Comparison of ENCODE assay signal across 27 cellular contexts in the genomic region with DNA sequence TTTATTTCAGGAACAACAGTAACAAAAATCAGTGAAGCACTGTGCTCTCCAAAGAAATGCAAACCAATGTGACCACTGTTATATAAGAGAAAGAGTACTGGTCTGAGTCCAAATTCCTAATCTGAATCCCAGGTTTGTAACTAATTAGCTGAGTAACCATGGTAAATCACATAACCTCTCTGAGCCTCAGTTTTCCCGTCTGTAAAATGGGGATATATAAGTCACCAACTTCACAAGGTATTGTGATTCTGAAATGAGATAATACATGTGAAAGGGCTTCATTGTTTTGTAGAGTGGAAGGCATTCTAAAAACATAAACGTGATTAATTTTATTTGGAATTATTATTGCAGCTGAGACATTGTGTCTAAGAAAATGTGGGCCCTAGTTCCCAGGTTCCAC.
"Had no signal": no experiment of that assay in that cellular context is flagged by ENCODE, and none has a peak within 500 bp of the region (broad histone marks: within the 10 kb centered on the region; RNA-seq: fewer than 3 reads in every experiment).

No MANE protein-coding gene starts in this region.

- FAIRE-seq: urothelium cell line had no signal

- DNase-seq: stimulated activated CD4-positive, alpha-beta T cell treated with anti-CD3 and anti-CD28 coated beads, Interleukin-2, amount 100 ng/mL, for 48 hours; stimulated activated CD4-positive, alpha-beta T cell treated with anti-CD3 and anti-CD28 coated beads, Interleukin-4, amount 100 ng/mL, for 1 hour; stimulated activated CD4-positive, alpha-beta T cell treated with anti-CD3 and anti-CD28 coated beads, Interleukin-4, amount 100 ng/mL, for 24 hours; stimulated activated CD4-positive, alpha-beta T cell treated with anti-CD3 and anti-CD28 coated beads, Interleukin-4, amount 100 ng/mL, for 4 hours; stimulated activated CD8-positive, alpha-beta memory T cell treated with anti-CD3 and anti-CD28 coated beads, Interleukin-4, amount 100 ng/mL, for 48 hours; stimulated activated naive B cell treated with anti-CD40 and anti-IgM and Interleukin-4, amounts not matched to agents 10 μg/mL and 1 μg/mL and 100 μg/mL, for 72 hours; stimulated activated naive CD4-positive, alpha-beta T cell; stimulated activated naive CD4-positive, alpha-beta T cell treated with Interleukin-2 at 50 U/mL for 16 hours; stimulated activated naive CD8-positive, alpha-beta T cell treated with anti-CD3 and anti-CD28 coated beads, Interleukin-15, amount 100 ng/mL, for 72 hours; stimulated activated naive CD8-positive, alpha-beta T cell treated with anti-CD3 and anti-CD28 coated beads, Interleukin-15, Interleukin-2, amounts not matched to agents 100 U/mL and 50 U/mL, for 24 hours; stomach; substantia nigra; testis; thyroid gland; tibial artery; transverse colon; trophoblast cell; upper lobe of left lung; upper lobe of right lung; uterus had no signal

- H3K27ac ChIP-seq: stomach, suprapubic skin, testis, thoracic aorta, thyroid gland, tibial artery, tibial nerve, transverse colon, upper lobe of left lung, upper lobe of right lung, uterus, vagina had no signal

- H3K27me3 ChIP-seq: testis, thyroid gland, tibial artery, tibial nerve, transverse colon, upper lobe of left lung, uterus, vagina had no signal

- H3K4me3 ChIP-seq: stomach, suprapubic skin, testis, thoracic aorta, thyroid gland, tibial artery, tibial nerve, transverse colon, upper lobe of left lung, upper lobe of right lung, uterus, vagina had no signal

- H3K36me3 ChIP-seq: stomach, suprapubic skin, thoracic aorta, thyroid gland, tibial artery, tibial nerve, transverse colon, upper lobe of left lung, upper lobe of right lung, uterus, vagina had no signal

- H3K9me3 ChIP-seq: stomach, suprapubic skin, testis, thoracic aorta, thyroid gland, tibial artery, tibial nerve, transverse colon, upper lobe of left lung, upper lobe of right lung, uterus, vagina had no signal

- H3K4me1 ChIP-seq: stomach, suprapubic skin, testis, thyroid gland, tibial artery, tibial nerve, transverse colon, upper lobe of left lung, upper lobe of right lung, uterus, vagina had no signal

- ATAC-seq: stimulated activated effector memory CD8-positive, alpha-beta T cell treated with anti-CD3 and anti-CD28 coated beads, Interleukin-12 subunit alpha, Interleukin-12 subunit beta, amount 100 ng/mL, for 72 hours; stimulated activated memory B cell treated with anti-CD40 and anti-IgM and Interleukin-4, amounts not matched to agents 10 μg/mL and 1 μg/mL and 100 μg/mL, for 72 hours; stimulated activated naive B cell treated with anti-CD40 and anti-IgM and Interleukin-4, amounts not matched to agents 10 μg/mL and 1 μg/mL and 100 μg/mL, for 72 hours; stimulated activated naive CD8-positive, alpha-beta T cell treated with anti-CD3 and anti-CD28 coated beads, Interleukin-15, amount 100 ng/mL, for 72 hours; stimulated activated naive CD8-positive, alpha-beta T cell treated with anti-CD3 and anti-CD28 coated beads, Interleukin-15, Interleukin-2, amounts not matched to agents 100 U/mL and 50 U/mL, for 24 hours; upper lobe of right lung had no signal
